In the genomic region with DNA sequence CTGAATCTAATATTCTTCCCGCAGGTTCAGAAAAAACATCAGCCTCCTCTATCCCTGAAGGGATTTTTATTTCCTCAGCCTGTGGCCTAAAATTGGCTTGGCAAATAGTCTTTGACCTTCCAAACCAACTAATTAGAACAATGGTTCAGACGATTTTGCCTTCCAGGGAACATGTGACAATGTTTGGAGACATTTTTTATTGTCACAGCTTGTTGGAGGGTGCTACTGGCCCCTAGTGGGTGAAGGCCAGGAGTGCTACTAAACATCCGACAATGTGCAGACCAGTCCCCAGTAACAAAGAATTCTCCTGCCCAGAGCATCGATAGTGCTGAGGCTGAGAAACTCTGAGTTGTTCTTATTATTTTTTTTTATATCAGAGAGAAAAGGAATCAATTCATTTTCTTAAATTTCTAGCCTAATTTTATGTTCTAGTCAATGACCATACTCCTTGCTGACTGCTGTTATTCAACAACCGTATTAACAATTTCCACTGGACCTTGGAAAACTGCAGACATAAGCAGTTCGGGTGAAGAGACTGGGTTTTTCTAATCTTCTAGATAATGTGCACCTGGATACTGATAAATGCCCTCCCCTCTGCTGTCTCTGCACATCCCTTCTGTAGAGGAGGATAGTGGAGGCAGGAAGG, we compare ENCODE assay signal across 8 cellular contexts.
DNase-seq lines count a peak whose midpoint lies in the region; TF ChIP-seq lines count a peak whose summit lies in the region.

No MANE protein-coding gene starts in this region.

- peak; percentile 83 for TF ChIP-seq CTCF in HFFc6 (IDR thresholded peaks at IDR 0.05)
- peak; percentile 52 for TF ChIP-seq CTCF in endothelial cell (IDR thresholded peaks at IDR 0.05; ENCODE audit: unreplicated experiment)
- TF ChIP-seq CTCF in osteoblast (IDR thresholded peaks at IDR 0.05; ENCODE audit: extremely low read depth, low read depth, low read length): peak; percentile 61
- TF ChIP-seq CTCF in ascending aorta (IDR thresholded peaks at IDR 0.05): peak in 1 of 3 experiments; percentile 14

- no peaks in the 10 kb centered on the region for H3K27me3 ChIP-seq in osteoblast (ENCODE audit: insufficient read depth, low read length)
- no peaks in the 10 kb centered on the region for H3K27me3 ChIP-seq in ascending aorta

- H3K27me3 Mint-ChIP-seq in HFFc6 (ENCODE audit: insufficient read depth): no peaks in the 10 kb centered on the region; the same call in 1 of the 2 replicates
- H3K27me3 Mint-ChIP-seq in endothelial cell (ENCODE audit: unreplicated experiment): no peaks in the 10 kb centered on the region
- no peaks in the 10 kb centered on the region for H3K27me3 Mint-ChIP-seq in activated T-helper 1 cell treated with anti-CD3 and anti-CD28 coated beads, Interleukin-12 subunit alpha, Interleukin-12 subunit beta, Interleukin-2, Interleukin-4 antibody, amounts not matched to agents 30 ng/mL and 10 ng/mL and 1 ng/mL, durations not matched to agents 14 hours and 24 hours and 36 hours (ENCODE audit: insufficient read depth)

- intact Hi-C loops in activated T-helper 1 cell treated with anti-CD3 and anti-CD28 coated beads, Interleukin-12 subunit alpha, Interleukin-12 subunit beta, Interleukin-2, Interleukin-4 antibody, amounts not matched to agents 30 ng/mL and 10 ng/mL and 1 ng/mL, durations not matched to agents 14 hours and 24 hours and 36 hours (cut with micrococcal nuclease): no loop called here
- intact Hi-C loops in ascending aorta (cut with DNase I): no loop called here

- H3K27ac Mint-ChIP-seq in HFFc6 (no peak overlapping the region), endothelial cell (ENCODE audit: unreplicated experiment) (no peak overlapping the region)
- H3K27ac Mint-ChIP-seq in activated T-helper 1 cell treated with anti-CD3 and anti-CD28 coated beads, Interleukin-12 subunit alpha, Interleukin-12 subunit beta, Interleukin-2, Interleukin-4 antibody, amounts not matched to agents 30 ng/mL and 10 ng/mL and 1 ng/mL, durations not matched to agents 14 hours and 24 hours and 36 hours: no peak overlapping the region

- DNase-seq in COLO829 (ENCODE audit: low spot score) (peak; percentile 55), HFFc6 (peak; percentile 49), NCI-H82 treated with DMSO at 0.1 percent for 48 hours (lab: John Stamatoyannopoulos, UW; ENCODE audit: unreplicated experiment) (peak; percentile 23), endothelial cell (ENCODE audit: low spot score) (peak; percentile 51), osteoblast (ENCODE audit: insufficient read length, low spot score, missing footprints) (peak; percentile 38), ascending aorta (ENCODE audit: low spot score in 2 of 2) (no peak), cortex of kidney (lab: John Stamatoyannopoulos, UW) (no peak)
- DNase-seq in activated T-helper 1 cell treated with anti-CD3 and anti-CD28 coated beads, Interleukin-12 subunit alpha, Interleukin-12 subunit beta, Interleukin-2, Interleukin-4 antibody, amounts not matched to agents 30 ng/mL and 10 ng/mL and 1 ng/mL, durations not matched to agents 14 hours and 24 hours and 36 hours (ENCODE audit: low spot score): no peak

- H2AFZ ChIP-seq in osteoblast (ENCODE audit: low read length): no peak overlapping the region

- H3K4me2 ChIP-seq in osteoblast (ENCODE audit: insufficient read depth, low read length): no peak overlapping the region

- H3K27ac ChIP-seq in osteoblast (ENCODE audit: low read depth, low read length): no peak overlapping the region
- H3K27ac ChIP-seq in ascending aorta: no peak overlapping the region

- H3K9me3 ChIP-seq in osteoblast (ENCODE audit: low read depth, low read length): no peaks in the 10 kb centered on the region
- H3K9me3 ChIP-seq in ascending aorta: no peaks in the 10 kb centered on the region

- H3K4me1 Mint-ChIP-seq in HFFc6 (ENCODE audit: low read depth) (peaks cover 25% of the 10 kb centered on the region), endothelial cell (ENCODE audit: unreplicated experiment) (no peaks in the 10 kb centered on the region)
- no peaks in the 10 kb centered on the region for H3K4me1 Mint-ChIP-seq in activated T-helper 1 cell treated with anti-CD3 and anti-CD28 coated beads, Interleukin-12 subunit alpha, Interleukin-12 subunit beta, Interleukin-2, Interleukin-4 antibody, amounts not matched to agents 30 ng/mL and 10 ng/mL and 1 ng/mL, durations not matched to agents 14 hours and 24 hours and 36 hours (ENCODE audit: low read depth)

- H3K36me3 Mint-ChIP-seq in HFFc6 (ENCODE audit: low read depth) (no peaks in the 10 kb centered on the region), endothelial cell (ENCODE audit: low read depth, unreplicated experiment) (peaks cover 10% of the 10 kb centered on the region)
- no peaks in the 10 kb centered on the region for H3K36me3 Mint-ChIP-seq in activated T-helper 1 cell treated with anti-CD3 and anti-CD28 coated beads, Interleukin-12 subunit alpha, Interleukin-12 subunit beta, Interleukin-2, Interleukin-4 antibody, amounts not matched to agents 30 ng/mL and 10 ng/mL and 1 ng/mL, durations not matched to agents 14 hours and 24 hours and 36 hours (ENCODE audit: low read depth)

- H3K9me3 Mint-ChIP-seq in HFFc6: no peaks in the 10 kb centered on the region; the same call in 1 of the 2 replicates
- peaks cover 6% of the 10 kb centered on the region for H3K9me3 Mint-ChIP-seq in endothelial cell (ENCODE audit: unreplicated experiment)
- H3K9me3 Mint-ChIP-seq in activated T-helper 1 cell treated with anti-CD3 and anti-CD28 coated beads, Interleukin-12 subunit alpha, Interleukin-12 subunit beta, Interleukin-2, Interleukin-4 antibody, amounts not matched to agents 30 ng/mL and 10 ng/mL and 1 ng/mL, durations not matched to agents 14 hours and 24 hours and 36 hours: no peaks in the 10 kb centered on the region

- H3K4me1 ChIP-seq in osteoblast (ENCODE audit: insufficient read depth, low read length) (no peaks in the 10 kb centered on the region), ascending aorta (no peaks in the 10 kb centered on the region)

- H3K4me3 Mint-ChIP-seq in HFFc6: no peak overlapping the region
- H3K4me3 Mint-ChIP-seq in endothelial cell (ENCODE audit: unreplicated experiment): no peak overlapping the region
- no peak overlapping the region for H3K4me3 Mint-ChIP-seq in activated T-helper 1 cell treated with anti-CD3 and anti-CD28 coated beads, Interleukin-12 subunit alpha, Interleukin-12 subunit beta, Interleukin-2, Interleukin-4 antibody, amounts not matched to agents 30 ng/mL and 10 ng/mL and 1 ng/mL, durations not matched to agents 14 hours and 24 hours and 36 hours

- no peaks in the 10 kb centered on the region for H4K20me1 ChIP-seq in osteoblast (ENCODE audit: insufficient read depth, low read length)

- no peaks in the 10 kb centered on the region for H3K79me2 ChIP-seq in osteoblast (ENCODE audit: insufficient read depth, low read length)

- H3K36me3 ChIP-seq in osteoblast (ENCODE audit: insufficient read depth, low read length): no peaks in the 10 kb centered on the region
- no peaks in the 10 kb centered on the region for H3K36me3 ChIP-seq in ascending aorta

- no peak overlapping the region for H3K4me3 ChIP-seq in osteoblast (ENCODE audit: insufficient read depth, low read length)
- H3K4me3 ChIP-seq in ascending aorta: no peak overlapping the region

Comparison
In these comparisons a context has a peak if more than half of its experiments do, and no peak if none do; other contexts are left out.
1. DNase-seq: peak in COLO829 (single experiment), HFFc6 (single experiment), NCI-H82 treated with DMSO at 0.1 percent for 48 hours (single experiment), endothelial cell (single experiment) and osteoblast (single experiment); none in activated T-helper 1 cell treated with anti-CD3 and anti-CD28 coated beads, Interleukin-12 subunit alpha, Interleukin-12 subunit beta, Interleukin-2, Interleukin-4 antibody, amounts not matched to agents 30 ng/mL and 10 ng/mL and 1 ng/mL, durations not matched to agents 14 hours and 24 hours and 36 hours (single experiment), ascending aorta (0 of 2) and cortex of kidney (single experiment).